ENCODE assay signal across 8 cellular contexts in genomic region chr12:109428038-109428629, GRCh38. TPM values are rescaled to one million over a fixed set of nuclear protein-coding genes. Genes with fewer than 3 reads are reported as not detected.
DNase-seq lines count a peak whose midpoint lies in the region; ATAC-seq and TF ChIP-seq lines count a peak whose summit lies in the region.

No MANE protein-coding gene starts in this region.

- no peak overlapping the region for H3K4me2 ChIP-seq in MM.1S (ENCODE audit: low read depth, low read length)
- H3K4me2 ChIP-seq in trophoblast cell (ENCODE audit: low read length) = no peak overlapping the region

- no peak overlapping the region for H3K4ac ChIP-seq in trophoblast cell (ENCODE audit: low read depth, low read length)

- H3K36me3 ChIP-seq in MM.1S (replicated peaks; ENCODE audit: insufficient read depth, low read length) = no peaks in the 10 kb centered on the region
- H3K36me3 ChIP-seq in SJCRH30 = no peaks in the 10 kb centered on the region
- no peaks in the 10 kb centered on the region for H3K36me3 ChIP-seq in trophoblast cell (ENCODE audit: control insufficient read depth in 1 of 2, insufficient read depth in 2 of 2, low read length in 2 of 2)

- H3K79me2 ChIP-seq in MM.1S (ENCODE audit: low read length) (no peaks in the 10 kb centered on the region), trophoblast cell (ENCODE audit: control insufficient read depth, insufficient read depth, low read length, poor library complexity) (no peaks in the 10 kb centered on the region)

- CTCF ChIA-PET in AG04450 (lab: Charles Lee) = interaction anchor here (0.5 to 3.2 kb wide), 68 partner anchors 9 to 1177 kb away, joined by 3 to 38 read pairs (median 4); partner anchors contain the start of genes KCTD10, MMAB, MVK and UBE3B

- H3K9ac ChIP-seq in MM.1S (ENCODE audit: low read length) (no peak overlapping the region), trophoblast cell (ENCODE audit: low read length) (no peak overlapping the region)

- H3K9me3 Mint-ChIP-seq in type B pancreatic cell = peaks cover 4% of the 10 kb centered on the region

- WGBS in trophoblast cell (ENCODE audit: extremely low coverage, insufficient coverage, insufficient read length) = no CpG with 5 or more reads among the region's 8 CpGs

- POLR2A ChIA-PET in AG04450 (lab: Yijun Ruan, JAX) = interaction anchor here (0.6 to 0.7 kb wide), 3 partner anchors 20 to 173 kb away, joined by 3 read pairs; no protein-coding TSS in a partner anchor

- no peaks in the 10 kb centered on the region for H4K20me1 ChIP-seq in MM.1S (ENCODE audit: insufficient read depth, low read length)

- H3K9me3 ChIP-seq in AG04450 (ENCODE audit: control insufficient read depth, insufficient read depth, low read length) (peaks cover 3% of the 10 kb centered on the region; the same call in 1 of the 2 replicates), MM.1S (replicated peaks; ENCODE audit: insufficient read depth, low read length) (no peaks in the 10 kb centered on the region), SJCRH30 (replicated peaks) (no peaks in the 10 kb centered on the region), trophoblast cell (ENCODE audit: insufficient read depth, low read depth, low read length) (no peaks in the 10 kb centered on the region)

- no peaks in the 10 kb centered on the region for H3K9me2 ChIP-seq in MM.1S (replicated peaks; ENCODE audit: insufficient read depth, low read length)

- no peak overlapping the region for H3K4me3 Mint-ChIP-seq in type B pancreatic cell

- H3K4me1 ChIP-seq in MM.1S (ENCODE audit: low read length) (no peaks in the 10 kb centered on the region; the same call in 1 of the 2 replicates), SJCRH30 (peaks cover 2% of the 10 kb centered on the region; the same call in 1 of the 2 replicates), trophoblast cell (ENCODE audit: control insufficient read depth in 1 of 2, insufficient read depth in 2 of 2, low read length in 2 of 2) (peaks cover 2 to 3% of the 10 kb centered on the region in 2 experiments)

- H2BK120ac ChIP-seq in trophoblast cell (ENCODE audit: insufficient read depth, low read length, poor library complexity) = no peak overlapping the region

- peak; percentile 59 for DNase-seq in AG04450 (ENCODE audit: low read depth, low spot score)
- DNase-seq in MM.1S = peak; percentile 83
- DNase-seq in SJCRH30 = peak; percentile 70 to 88
- DNase-seq in activated gamma-delta T cell treated with Interleukin-2 at 50 U/mL for 16 hours = peak; percentile 75
- DNase-seq in globus pallidus (ENCODE audit: low spot score) = peak; percentile 86
- DNase-seq in trophoblast cell = peak; percentile 89 to 94
- peak; percentile 79 for DNase-seq in type B pancreatic cell (ENCODE audit: extremely low spot score, unreplicated experiment)

- no peak overlapping the region for H2BK12ac ChIP-seq in trophoblast cell (ENCODE audit: low read length)

- H4K12ac ChIP-seq in trophoblast cell (ENCODE audit: low read depth, low read length) = no peak overlapping the region

- ATAC-seq in GM19043 (IDR thresholded peaks at IDR 0.05; ENCODE audit: low read depth, unreplicated experiment) = peak; percentile 79

- H3K4me3 ChIP-seq in AG04450 (ENCODE audit: low read depth, low read length) (no peak overlapping the region), MM.1S (ENCODE audit: low read length) (no peak overlapping the region), SJCRH30 (no peak overlapping the region), trophoblast cell (ENCODE audit: low read depth, low read length) (no peak overlapping the region)

- H3K79me1 ChIP-seq in trophoblast cell (ENCODE audit: low read length) = no peaks in the 10 kb centered on the region

- no peak overlapping the region for H3K23ac ChIP-seq in trophoblast cell (ENCODE audit: low read length)

- H3K4me1 Mint-ChIP-seq in type B pancreatic cell (ENCODE audit: unreplicated experiment) = peaks cover 7% of the 10 kb centered on the region

- H2BK5ac ChIP-seq in trophoblast cell (ENCODE audit: low read depth, low read length, poor library complexity) = no peak overlapping the region

- H3K18ac ChIP-seq in trophoblast cell (ENCODE audit: low read length) = no peak overlapping the region

- no peak overlapping the region for H4K91ac ChIP-seq in trophoblast cell (ENCODE audit: low read depth, low read length)

- H3K27me3 ChIP-seq in AG04450 (ENCODE audit: control insufficient read depth, insufficient read depth, low read length) = peaks cover 5% of the 10 kb centered on the region
- no peaks in the 10 kb centered on the region for H3K27me3 ChIP-seq in MM.1S (replicated peaks; ENCODE audit: insufficient read depth, low read length)
- H3K27me3 ChIP-seq in SJCRH30 = no peaks in the 10 kb centered on the region; the same call in 1 of the 2 replicates
- H3K27me3 ChIP-seq in trophoblast cell (ENCODE audit: insufficient read depth, low read length) = no peaks in the 10 kb centered on the region

- no peak overlapping the region for H2AFZ ChIP-seq in MM.1S (ENCODE audit: low read length)
- H2AFZ ChIP-seq in trophoblast cell (ENCODE audit: insufficient read depth, low read length, poor library complexity) = no peak overlapping the region

- peaks cover 7% of the 10 kb centered on the region for H3K27me3 Mint-ChIP-seq in type B pancreatic cell

- H3K27ac ChIP-seq in AG04450 (ENCODE audit: low read depth, low read length) (no peak overlapping the region), MM.1S (ENCODE audit: low read length) (no peak overlapping the region), SJCRH30 (no peak overlapping the region), trophoblast cell (ENCODE audit: low read depth, low read length) (no peak overlapping the region)

- TF ChIP-seq CTCF in AG04450 (IDR thresholded peaks at IDR 0.05; ENCODE audit: low read depth, low read length) (peak; percentile 99), MM.1S (IDR thresholded peaks at IDR 0.05; ENCODE audit: low read length) (peak; percentile 98), type B pancreatic cell (conservative IDR thresholded peaks at IDR 0.05) (peak; percentile 98)

- H3F3A ChIP-seq in MM.1S (ENCODE audit: insufficient read depth, low read length) = no peaks in the 10 kb centered on the region

- H2AK5ac ChIP-seq in trophoblast cell (ENCODE audit: low read length) = no peak overlapping the region

- H3K36me3 Mint-ChIP-seq in type B pancreatic cell = no peaks in the 10 kb centered on the region

- H4K8ac ChIP-seq in trophoblast cell (ENCODE audit: low read depth, low read length) = no peak overlapping the region

- no peak overlapping the region for H3K27ac Mint-ChIP-seq in type B pancreatic cell

- H3K14ac ChIP-seq in trophoblast cell (ENCODE audit: low read length) = no peak overlapping the region

RNA-seq across cellular contexts. Expression of gene KCTD10, which starts 49.0 kb away (rescaled TPM):
- 119 and 128 TPM in 2 replicates for polyA plus RNA-seq in AG04450 (2011; rRNA removed)
- 297 and 364 TPM in 2 replicates for polyA minus RNA-seq in AG04450 (2011; rRNA and poly(A)+ RNA removed)
- total RNA-seq in SJCRH30 (2014; rRNA removed; shearing (Covaris generic)) = 36.1 and 37.7 TPM in 2 replicates
- polyA plus RNA-seq in trophoblast cell (2013) = 105 and 107 TPM in 2 replicates
- 47.4 and 47.5 TPM in 2 replicates for total RNA-seq in type B pancreatic cell (ENCODE audit: low replicate concordance)

RNA-seq across cellular contexts. Expression of gene UBE3B, which starts 49.3 kb away (rescaled TPM):
- polyA plus RNA-seq in AG04450 (2011; rRNA removed) = 40.5 and 42.8 TPM in 2 replicates
- 78.1 and 83.4 TPM in 2 replicates for polyA minus RNA-seq in AG04450 (2011; rRNA and poly(A)+ RNA removed)
- 17.6 and 19.0 TPM in 2 replicates for total RNA-seq in SJCRH30 (2014; rRNA removed; shearing (Covaris generic))
- polyA plus RNA-seq in trophoblast cell (2013) = 21.3 and 22.4 TPM in 2 replicates
- 41.3 and 41.8 TPM in 2 replicates for total RNA-seq in type B pancreatic cell (ENCODE audit: low replicate concordance)
